Comparison of ENCODE assay signal across 17 cellular contexts in the genomic region with DNA sequence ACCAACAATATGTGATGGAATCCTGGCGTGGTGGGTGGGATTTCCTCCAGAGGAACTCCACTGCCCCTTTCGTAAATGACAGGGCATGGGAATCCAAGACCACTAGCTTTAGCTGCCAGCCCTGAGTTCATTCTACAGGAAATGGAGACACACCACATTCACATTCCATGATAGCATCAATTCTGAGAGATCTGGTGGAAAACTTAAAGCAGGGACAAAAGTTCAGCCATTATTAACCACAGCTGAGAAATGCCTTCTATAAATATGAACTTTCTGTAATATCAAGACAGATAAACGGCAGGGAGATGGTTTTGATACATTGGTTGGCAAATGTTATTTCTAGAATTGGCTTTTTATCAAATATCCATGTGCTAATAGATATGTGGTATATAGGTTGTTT.
DNase-seq lines count a peak whose midpoint lies in the region; TF ChIP-seq lines count a peak whose summit lies in the region.
"Had no signal": no experiment of that assay in that cellular context is flagged by ENCODE, and none has a peak within 500 bp of the region (broad histone marks: within the 10 kb centered on the region; RNA-seq: fewer than 3 reads in every experiment).

No MANE protein-coding gene starts in this region.

- peaks cover 13% of the 10 kb centered on the region for H3K36me3 ChIP-seq in skeletal muscle satellite cell (ENCODE audit: insufficient read depth, low read length)
- H3K36me3 ChIP-seq: cardiac muscle cell, SJCRH30, spleen had no signal

- in situ Hi-C loops in astrocyte of the cerebellum (cut with HindIII; ENCODE audit: low sequenced_read_pairs), result no loop called here

- DNase-seq in HT1080 (ENCODE audit: low read depth), result peak; percentile 16
- peak; percentile 57 for DNase-seq in astrocyte of the cerebellum (ENCODE audit: low read depth)
- DNase-seq in fibroblast of the aortic adventitia (ENCODE audit: low read depth), result peak; percentile 80
- DNase-seq in NCI-H1694 treated with DMSO at 0.1 percent for 48 hours (lab: John Stamatoyannopoulos, UW), result no peak
- no peak for DNase-seq in NOMO-1 treated with dmso at 0.1 percent for 144 hours (lab: John Stamatoyannopoulos, UW; ENCODE audit: unreplicated experiment)
- DNase-seq in iPS-NIHi7 (ENCODE audit: extremely low spot score), result no peak
- DNase-seq: activated CD4-positive, alpha-beta T cell treated with anti-CD3 and anti-CD28 coated beads for 48 hours; effector CD4-positive, alpha-beta T cell; NCI-H69; OCI-M1; SJCRH30; spleen; T1000 had no signal

- no peaks in the 10 kb centered on the region for H3K9me3 ChIP-seq in skeletal muscle satellite cell (replicated peaks; ENCODE audit: low read length)
- H3K9me3 ChIP-seq: SJCRH30, spleen had no signal

- peak overlapping the region; percentile 69 for H3K9ac ChIP-seq in skeletal muscle satellite cell (ENCODE audit: low read depth, low read length)
- H3K9ac ChIP-seq: parathyroid adenoma had no signal

- no peak for TF ChIP-seq CTCF in astrocyte of the cerebellum (IDR thresholded peaks at IDR 0.05; ENCODE audit: low read depth, low read length, missing control alignments)
- TF ChIP-seq CTCF in fibroblast of the aortic adventitia (IDR thresholded peaks at IDR 0.05; ENCODE audit: insufficient read depth, low read length), result no peak

- peaks cover 62% of the 10 kb centered on the region for H3K4me1 ChIP-seq in skeletal muscle satellite cell (ENCODE audit: control insufficient read depth, insufficient read depth, low read length)
- H3K4me1 ChIP-seq: parathyroid adenoma, SJCRH30 had no signal

- no peak overlapping the region for H3K4me3 ChIP-seq in astrocyte of the cerebellum (ENCODE audit: low read depth, low read length)
- no peak overlapping the region for H3K4me3 ChIP-seq in fibroblast of the aortic adventitia (ENCODE audit: low read depth, low read length)
- H3K4me3 ChIP-seq in skeletal muscle satellite cell (ENCODE audit: low read length), result no peak overlapping the region
- H3K4me3 ChIP-seq: cardiac muscle cell, GM23338, SJCRH30, spleen had no signal

- H3K4me2 ChIP-seq in skeletal muscle satellite cell (ENCODE audit: low read length), result peak overlapping the region; percentile 38
- H3K4me2 ChIP-seq: GM23338 had no signal

- H3K27me3 ChIP-seq in skeletal muscle satellite cell (ENCODE audit: control insufficient read depth, insufficient read depth, low read length), result no peaks in the 10 kb centered on the region
- H3K27me3 ChIP-seq: cardiac muscle cell, SJCRH30, spleen had no signal

Comparison
In these comparisons a context has a peak if more than half of its experiments do, and no peak if none do; other contexts are left out.
1. DNase-seq: peak in HT1080 (single experiment), astrocyte of the cerebellum (single experiment) and fibroblast of the aortic adventitia (single experiment); none in NCI-H1694 treated with DMSO at 0.1 percent for 48 hours (single experiment), NOMO-1 treated with dmso at 0.1 percent for 144 hours (single experiment) and iPS-NIHi7 (single experiment).